24 cellular contexts compared by ENCODE assay signal in genomic region chr1:57503337-57503736, GRCh38.
DNase-seq lines count a peak whose midpoint lies in the region; ATAC-seq, FAIRE-seq and TF ChIP-seq lines count a peak whose summit lies in the region.
"Had no signal": no experiment of that assay in that cellular context is flagged by ENCODE, and none has a peak within 500 bp of the region (broad histone marks: within the 10 kb centered on the region; RNA-seq: fewer than 3 reads in every experiment).

No MANE protein-coding gene starts in this region.

- H3K9me3 ChIP-seq in HEK293 (ENCODE audit: control insufficient read depth, insufficient read depth, low read depth, low read length), result no peaks in the 10 kb centered on the region
- H3K9me3 ChIP-seq in vagina, result no peaks in the 10 kb centered on the region

- no peak overlapping the region for H3K27ac Mint-ChIP-seq in stimulated activated effector memory CD8-positive, alpha-beta T cell treated with anti-CD3 and anti-CD28 coated beads, Interleukin-12 subunit alpha, Interleukin-12 subunit beta, amount 100 ng/mL, for 72 hours
- H3K27ac Mint-ChIP-seq in activated T-helper 1 cell treated with anti-CD3 and anti-CD28 coated beads, Interleukin-12 subunit alpha, Interleukin-12 subunit beta, Interleukin-2, Interleukin-4 antibody, amounts not matched to agents 30 ng/mL and 10 ng/mL and 1 ng/mL, durations not matched to agents 14 hours and 24 hours and 36 hours, result no peak overlapping the region
- H3K27ac Mint-ChIP-seq: B cell; CD14-positive monocyte; CD4-positive, alpha-beta T cell; CD8-positive, alpha-beta memory T cell; HFFc6 had no signal

- H3K4me1 Mint-ChIP-seq in stimulated activated effector memory CD8-positive, alpha-beta T cell treated with anti-CD3 and anti-CD28 coated beads, Interleukin-12 subunit alpha, Interleukin-12 subunit beta, amount 100 ng/mL, for 72 hours, result no peaks in the 10 kb centered on the region
- no peaks in the 10 kb centered on the region for H3K4me1 Mint-ChIP-seq in activated T-helper 1 cell treated with anti-CD3 and anti-CD28 coated beads, Interleukin-12 subunit alpha, Interleukin-12 subunit beta, Interleukin-2, Interleukin-4 antibody, amounts not matched to agents 30 ng/mL and 10 ng/mL and 1 ng/mL, durations not matched to agents 14 hours and 24 hours and 36 hours (ENCODE audit: low read depth)
- H3K4me1 Mint-ChIP-seq: B cell; CD14-positive monocyte; CD8-positive, alpha-beta memory T cell had no signal

- DNase-seq in DMS53 (lab: John Stamatoyannopoulos, UW), result peak; percentile 25
- no peak for DNase-seq in left colon
- no peak for DNase-seq in stimulated activated effector memory CD8-positive, alpha-beta T cell treated with anti-CD3 and anti-CD28 coated beads, Interleukin-12 subunit alpha, Interleukin-12 subunit beta, amount 100 ng/mL, for 72 hours (ENCODE audit: low spot score in 2 of 2)
- no peak for DNase-seq in vagina (ENCODE audit: extremely low spot score in 2 of 2)
- no peak for DNase-seq in GM12892 (ENCODE audit: insufficient read length)
- DNase-seq in activated T-helper 1 cell treated with anti-CD3 and anti-CD28 coated beads, Interleukin-12 subunit alpha, Interleukin-12 subunit beta, Interleukin-2, Interleukin-4 antibody, amounts not matched to agents 30 ng/mL and 10 ng/mL and 1 ng/mL, durations not matched to agents 14 hours and 24 hours and 36 hours (ENCODE audit: low spot score), result no peak
- DNase-seq: CD4-positive, alpha-beta T cell; CD8-positive, alpha-beta memory T cell; DMS 273 treated with DMSO at 0.1 percent for 48 hours; DND-41; GM23248; H7; HFFc6 had no signal

- POLR2A ChIA-PET in HEK293 (lab: Yijun Ruan, JAX), result no interaction called here

- peak; percentile 83 for ATAC-seq in left colon
- ATAC-seq in stimulated activated effector memory CD8-positive, alpha-beta T cell treated with anti-CD3 and anti-CD28 coated beads, Interleukin-12 subunit alpha, Interleukin-12 subunit beta, amount 100 ng/mL, for 72 hours, result peak; percentile 19
- ATAC-seq: HCT116 had no signal

- FAIRE-seq in GM12892 (lab: Jason Lieb, UNC), result no peak
- FAIRE-seq: A204.1, D721Med, G401.6, GM19239, H1 had no signal

- no peak overlapping the region for H3K4me3 Mint-ChIP-seq in stimulated activated effector memory CD8-positive, alpha-beta T cell treated with anti-CD3 and anti-CD28 coated beads, Interleukin-12 subunit alpha, Interleukin-12 subunit beta, amount 100 ng/mL, for 72 hours
- H3K4me3 Mint-ChIP-seq in activated T-helper 1 cell treated with anti-CD3 and anti-CD28 coated beads, Interleukin-12 subunit alpha, Interleukin-12 subunit beta, Interleukin-2, Interleukin-4 antibody, amounts not matched to agents 30 ng/mL and 10 ng/mL and 1 ng/mL, durations not matched to agents 14 hours and 24 hours and 36 hours, result no peak overlapping the region
- H3K4me3 Mint-ChIP-seq: B cell; CD14-positive monocyte; CD4-positive, alpha-beta T cell; CD8-positive, alpha-beta memory T cell; HFFc6 had no signal

- H3K4me1 ChIP-seq in HEK293 (ENCODE audit: control insufficient read depth, insufficient read depth, low read length) (no peaks in the 10 kb centered on the region), vagina (no peaks in the 10 kb centered on the region)

- H3K27me3 Mint-ChIP-seq in activated T-helper 1 cell treated with anti-CD3 and anti-CD28 coated beads, Interleukin-12 subunit alpha, Interleukin-12 subunit beta, Interleukin-2, Interleukin-4 antibody, amounts not matched to agents 30 ng/mL and 10 ng/mL and 1 ng/mL, durations not matched to agents 14 hours and 24 hours and 36 hours (ENCODE audit: insufficient read depth), result no peaks in the 10 kb centered on the region
- H3K27me3 Mint-ChIP-seq: B cell; CD4-positive, alpha-beta T cell; CD8-positive, alpha-beta memory T cell had no signal

- H3K27ac ChIP-seq in HEK293 (ENCODE audit: extremely low read depth, low read depth, low read length) (no peak overlapping the region), vagina (no peak overlapping the region)
- H3K27ac ChIP-seq: 22Rv1; BLaER1 treated with 17β-estradiol and CSF1 and Interleukin-3, amounts not matched to agents 10 nM and 100 nM; GM23248 had no signal

- TF ChIP-seq POLR2A in vagina (IDR thresholded peaks at IDR 0.05) (no peak), GM12892 (IDR thresholded peaks at IDR 0.05; ENCODE audit: low read depth, low read length) (no peak)

- H3K36me3 ChIP-seq in HEK293 (ENCODE audit: control insufficient read depth in 2 of 2, insufficient read depth in 1 of 2, low read length in 2 of 2) (no peaks in the 10 kb centered on the region), vagina (no peaks in the 10 kb centered on the region)
- H3K36me3 ChIP-seq: BLaER1 treated with 17β-estradiol and CSF1 and Interleukin-3, amounts not matched to agents 10 nM and 100 nM had no signal

- intact Hi-C loops in left colon (cut with DNase I, micrococcal nuclease) (no loop called here), vagina (cut with DNase I) (no loop called here)
- intact Hi-C loops in activated T-helper 1 cell treated with anti-CD3 and anti-CD28 coated beads, Interleukin-12 subunit alpha, Interleukin-12 subunit beta, Interleukin-2, Interleukin-4 antibody, amounts not matched to agents 30 ng/mL and 10 ng/mL and 1 ng/mL, durations not matched to agents 14 hours and 24 hours and 36 hours (cut with micrococcal nuclease), result no loop called here

- H3K27me3 ChIP-seq in vagina, result no peaks in the 10 kb centered on the region
- H3K27me3 ChIP-seq: BLaER1 treated with 17β-estradiol and CSF1 and Interleukin-3, amounts not matched to agents 10 nM and 100 nM had no signal

- H3K36me3 Mint-ChIP-seq in stimulated activated effector memory CD8-positive, alpha-beta T cell treated with anti-CD3 and anti-CD28 coated beads, Interleukin-12 subunit alpha, Interleukin-12 subunit beta, amount 100 ng/mL, for 72 hours, result no peaks in the 10 kb centered on the region
- H3K36me3 Mint-ChIP-seq in activated T-helper 1 cell treated with anti-CD3 and anti-CD28 coated beads, Interleukin-12 subunit alpha, Interleukin-12 subunit beta, Interleukin-2, Interleukin-4 antibody, amounts not matched to agents 30 ng/mL and 10 ng/mL and 1 ng/mL, durations not matched to agents 14 hours and 24 hours and 36 hours (ENCODE audit: low read depth), result no peaks in the 10 kb centered on the region
- H3K36me3 Mint-ChIP-seq: CD14-positive monocyte; CD8-positive, alpha-beta memory T cell had no signal

- no peak for TF ChIP-seq CTCF in HEK293 (tag by site-specific recombination; IDR thresholded peaks at IDR 0.05)
- no peak for TF ChIP-seq CTCF in vagina (IDR thresholded peaks at IDR 0.05)

- H3K4me3 ChIP-seq in HEK293 (ENCODE audit: low read depth, low read length) (no peak overlapping the region), vagina (no peak overlapping the region)
- H3K4me3 ChIP-seq: BLaER1 treated with 17β-estradiol and CSF1 and Interleukin-3, amounts not matched to agents 10 nM and 100 nM; GM23248 had no signal

- CTCF ChIA-PET in HEK293 (lab: Yijun Ruan, JAX), result interaction anchor here (0.7 kb wide), 1 partner anchor 344 kb away, joined by 4 read pairs; no protein-coding TSS in a partner anchor

- H3K9me3 Mint-ChIP-seq in stimulated activated effector memory CD8-positive, alpha-beta T cell treated with anti-CD3 and anti-CD28 coated beads, Interleukin-12 subunit alpha, Interleukin-12 subunit beta, amount 100 ng/mL, for 72 hours, result no peaks in the 10 kb centered on the region
- H3K9me3 Mint-ChIP-seq in activated T-helper 1 cell treated with anti-CD3 and anti-CD28 coated beads, Interleukin-12 subunit alpha, Interleukin-12 subunit beta, Interleukin-2, Interleukin-4 antibody, amounts not matched to agents 30 ng/mL and 10 ng/mL and 1 ng/mL, durations not matched to agents 14 hours and 24 hours and 36 hours, result no peaks in the 10 kb centered on the region
- H3K9me3 Mint-ChIP-seq: CD4-positive, alpha-beta T cell; HFFc6 had no signal

TF ChIP-seq in HEK293, 187 proteins besides CTCF, POLR2A, EP300 and RAD21:
- TF ChIP-seq ZNF175 (tag by site-specific recombination; IDR thresholded peaks at IDR 0.05) (no peak), REST (tag by site-specific recombination; IDR thresholded peaks at IDR 0.05) (peak; percentile 83)
